In genomic region chr20:62768234-62768814, GRCh38 we compare ENCODE assay signal across 1 cellular context.
TF ChIP-seq lines count a peak whose summit lies in the region.

No MANE protein-coding gene starts in this region.

TF ChIP-seq in HepG2, 621 proteins besides CTCF, POLR2A, EP300 and RAD21:
- TF ChIP-seq MBD4 (IDR thresholded peaks at IDR 0.05; ENCODE audit: borderline replicate concordance, low read length) (no peak), NFIC (IDR thresholded peaks at IDR 0.05; ENCODE audit: low read length) (no peak), ZSCAN31 (CRISPR knock-in tag; IDR thresholded peaks at IDR 0.05; ENCODE audit: low read depth) (no peak), ZNF547 (CRISPR knock-in tag; IDR thresholded peaks at IDR 0.05) (no peak), SSRP1 (CRISPR knock-in tag; IDR thresholded peaks at IDR 0.05) (no peak), ZNF337 (CRISPR knock-in tag; IDR thresholded peaks at IDR 0.05; ENCODE audit: borderline replicate concordance, low read depth) (no peak), ZFP41 (CRISPR knock-in tag; IDR thresholded peaks at IDR 0.05; ENCODE audit: borderline replicate concordance) (no peak), KAT2B (IDR thresholded peaks at IDR 0.05; ENCODE audit: borderline replicate concordance, low read depth, low read length) (no peak), MEF2D (CRISPR knock-in tag; IDR thresholded peaks at IDR 0.05) (no peak), ZNF674 (CRISPR knock-in tag; IDR thresholded peaks at IDR 0.05; ENCODE audit: low read depth) (no peak), ZBTB2 (CRISPR knock-in tag; IDR thresholded peaks at IDR 0.05; ENCODE audit: low read depth) (no peak), ZNF513 (CRISPR knock-in tag; conservative IDR thresholded peaks at IDR 0.05) (no peak), CENPT (CRISPR knock-in tag; IDR thresholded peaks at IDR 0.05; ENCODE audit: low read depth) (no peak), ZNF614 (CRISPR knock-in tag; IDR thresholded peaks at IDR 0.05; ENCODE audit: borderline replicate concordance) (no peak), ZFY (CRISPR knock-in tag; IDR thresholded peaks at IDR 0.05) (no peak), TAF1 (CRISPR knock-in tag; IDR thresholded peaks at IDR 0.05) (no peak), ZFP82 (CRISPR knock-in tag; IDR thresholded peaks at IDR 0.05; ENCODE audit: borderline replicate concordance) (no peak), IKZF1 (IDR thresholded peaks at IDR 0.05) (no peak)
